In genomic region chr12:41468756-41469155, GRCh38 we compare ENCODE assay signal across 18 cellular contexts.
A peak's percentile ranks its signal among the peaks of the same experiment; 100 is the strongest.
DNase-seq lines count a peak whose midpoint lies in the region; ATAC-seq and TF ChIP-seq lines count a peak whose summit lies in the region.
"Had no signal": no experiment of that assay in that cellular context is flagged by ENCODE, and none has a peak within 500 bp of the region (broad histone marks: within the 10 kb centered on the region; RNA-seq: fewer than 3 reads in every experiment).

No MANE protein-coding gene starts in this region.

- H3K79me2 ChIP-seq in GM23338 (replicated peaks; ENCODE audit: insufficient read depth) (no peaks in the 10 kb centered on the region), parathyroid adenoma (no peaks in the 10 kb centered on the region), osteoblast (ENCODE audit: insufficient read depth, low read length) (no peaks in the 10 kb centered on the region)

- H3K4me1 ChIP-seq in GM23338 (ENCODE audit: insufficient read depth) (peaks cover 23% of the 10 kb centered on the region), parathyroid adenoma (no peaks in the 10 kb centered on the region), neuronal stem cell (ENCODE audit: control insufficient read depth in 2 of 2, insufficient read depth in 1 of 2, low read depth in 1 of 2, low read length in 2 of 2) (peaks cover 5 to 6% of the 10 kb centered on the region in 2 donors), osteoblast (ENCODE audit: insufficient read depth, low read length) (no peaks in the 10 kb centered on the region), testis (peaks cover 6% of the 10 kb centered on the region)
- H3K4me1 ChIP-seq: BE2C, Caco-2 had no signal

- H4K8ac ChIP-seq in neuronal stem cell (ENCODE audit: low read depth, low read length) = no peak overlapping the region

- TF ChIP-seq CTCF in GM23338 (conservative IDR thresholded peaks at IDR 0.05; ENCODE audit: low read depth in 2 of 2) = no peak
- TF ChIP-seq CTCF in parathyroid adenoma (IDR thresholded peaks at IDR 0.05) = no peak
- TF ChIP-seq CTCF in osteoblast (IDR thresholded peaks at IDR 0.05; ENCODE audit: extremely low read depth, low read depth, low read length) = no peak
- TF ChIP-seq CTCF in testis (IDR thresholded peaks at IDR 0.05) = no peak

- H4K20me1 ChIP-seq in GM23338 (replicated peaks; ENCODE audit: insufficient read depth) (no peaks in the 10 kb centered on the region), osteoblast (ENCODE audit: insufficient read depth, low read length) (no peaks in the 10 kb centered on the region)
- H4K20me1 ChIP-seq: BLaER1 had no signal

- H3K4ac ChIP-seq in neuronal stem cell (ENCODE audit: low read length) = no peak overlapping the region

- no peak overlapping the region for H3K14ac ChIP-seq in neuronal stem cell (ENCODE audit: low read length)

- no peak overlapping the region for H3K23ac ChIP-seq in neuronal stem cell (ENCODE audit: low read depth, low read length, poor library complexity)

- H3K79me1 ChIP-seq in neuronal stem cell (ENCODE audit: low read depth, low read length) = no peaks in the 10 kb centered on the region

- ATAC-seq in GM23338 = no peak
- ATAC-seq: CD8-positive, alpha-beta T cell had no signal

- H2AFZ ChIP-seq in GM23338 (no peak overlapping the region), parathyroid adenoma (no peak overlapping the region), neuronal stem cell (ENCODE audit: low read length) (no peak overlapping the region), osteoblast (ENCODE audit: low read length) (no peak overlapping the region)

- H3K18ac ChIP-seq in neuronal stem cell (ENCODE audit: low read length) = no peak overlapping the region

- peaks cover 48% of the 10 kb centered on the region for H3K4me1 Mint-ChIP-seq in GM23338

- intact Hi-C loops in testis (cut with DNase I; ENCODE audit: low total_unique reads) = no loop called here

- no peaks in the 10 kb centered on the region for H3F3A ChIP-seq in GM23338 (replicated peaks; ENCODE audit: low read depth)

- peak overlapping the region; percentile 70 for H3K27ac Mint-ChIP-seq in GM23338
- H3K27ac Mint-ChIP-seq: CD4-positive, alpha-beta T cell; CD8-positive, alpha-beta T cell had no signal

- DNase-seq in NOMO-1 treated with DMSO at 0.1 percent for 48 hours (lab: John Stamatoyannopoulos, UW; ENCODE audit: unreplicated experiment) = peak; percentile 11
- no peak for DNase-seq in NOMO-1 (lab: John Stamatoyannopoulos, UW; ENCODE audit: unreplicated experiment in 2 of 2)
- no peak for DNase-seq in GM23338 (ENCODE audit: low spot score)
- DNase-seq in neuronal stem cell (ENCODE audit: low spot score) = no peak
- DNase-seq in osteoblast (ENCODE audit: insufficient read length, low spot score, missing footprints) = no peak
- DNase-seq in testis = no peak
- DNase-seq: 8988T; ACHN; BE2C; Caco-2; Calu3; CD4-positive, alpha-beta T cell; CD8-positive, alpha-beta T cell; DMS79 treated with DMSO at 0.1 percent for 48 hours; GF-D8 had no signal

- H3K36me3 ChIP-seq in GM23338 (ENCODE audit: insufficient read depth) (no peaks in the 10 kb centered on the region), parathyroid adenoma (ENCODE audit: control insufficient read depth, insufficient read depth, low read length) (no peaks in the 10 kb centered on the region), neuronal stem cell (replicated peaks in 1 of 2; ENCODE audit: control insufficient read depth in 2 of 2, insufficient read depth in 2 of 2, low read length in 2 of 2) (no peaks in the 10 kb centered on the region), osteoblast (ENCODE audit: insufficient read depth, low read length) (no peaks in the 10 kb centered on the region), testis (ENCODE audit: low read depth, missing control alignments) (no peaks in the 10 kb centered on the region)
- H3K36me3 ChIP-seq: BE2C, BLaER1 had no signal

- no peaks in the 10 kb centered on the region for H3K9me2 ChIP-seq in GM23338 (ENCODE audit: insufficient read depth)

- H3K9ac ChIP-seq in parathyroid adenoma (no peak overlapping the region), neuronal stem cell (ENCODE audit: low read depth, low read length, poor library complexity) (no peak overlapping the region)
- H3K9ac ChIP-seq: BLaER1 had no signal

- H3K4me3 ChIP-seq in GM23338 (no peak overlapping the region), parathyroid adenoma (ENCODE audit: low read depth, low read length) (peak overlapping the region; percentile 43), neuronal stem cell (ENCODE audit: low read length in 2 of 2) (no peak overlapping the region), osteoblast (ENCODE audit: insufficient read depth, low read length) (no peak overlapping the region), testis (no peak overlapping the region)
- H3K4me3 ChIP-seq: BLaER1 had no signal

- H2AK5ac ChIP-seq in neuronal stem cell (ENCODE audit: low read depth, low read length) = no peak overlapping the region

- H2BK15ac ChIP-seq in neuronal stem cell (ENCODE audit: low read length) = no peak overlapping the region

- no peak for TF ChIP-seq POLR2A in testis (IDR thresholded peaks at IDR 0.05)

- H3K27me3 ChIP-seq in GM23338 (ENCODE audit: insufficient read depth) (no peaks in the 10 kb centered on the region), parathyroid adenoma (ENCODE audit: control insufficient read depth, insufficient read depth, low read length) (no peaks in the 10 kb centered on the region), neuronal stem cell (ENCODE audit: control insufficient read depth in 3 of 3, insufficient read depth in 3 of 3, low read depth in 1 of 3, low read length in 3 of 3) (no peaks in the 10 kb centered on the region), osteoblast (ENCODE audit: insufficient read depth, low read length) (no peaks in the 10 kb centered on the region), testis (no peaks in the 10 kb centered on the region)
- H3K27me3 ChIP-seq: BE2C, BLaER1 had no signal

- H3K27me3 Mint-ChIP-seq in GM23338 (ENCODE audit: insufficient read depth, low read depth, poor library complexity) = peaks cover 5% of the 10 kb centered on the region

- H3K4me3 Mint-ChIP-seq in GM23338 = no peak overlapping the region
- H3K4me3 Mint-ChIP-seq: CD4-positive, alpha-beta T cell; CD8-positive, alpha-beta T cell had no signal

- H3K9me3 ChIP-seq in parathyroid adenoma (ENCODE audit: control insufficient read depth, low read length) = no peaks in the 10 kb centered on the region
- H3K9me3 ChIP-seq in neuronal stem cell (replicated peaks in 1 of 2; ENCODE audit: control insufficient read depth in 2 of 2, insufficient read depth in 1 of 2, low read depth in 1 of 2, low read length in 2 of 2) = peaks cover 0 to 4% of the 10 kb centered on the region in 2 donors
- H3K9me3 ChIP-seq in osteoblast (ENCODE audit: low read depth, low read length) = no peaks in the 10 kb centered on the region
- H3K9me3 ChIP-seq in testis = no peaks in the 10 kb centered on the region
- H3K9me3 ChIP-seq: BE2C, BLaER1, Caco-2 had no signal

- H3K4me2 ChIP-seq in GM23338 = no peak overlapping the region
- peak overlapping the region; percentile 52 for H3K4me2 ChIP-seq in parathyroid adenoma (ENCODE audit: low read length)
- no peak overlapping the region for H3K4me2 ChIP-seq in neuronal stem cell (ENCODE audit: insufficient read depth, low read length, poor library complexity, severe bottlenecking)
- no peak overlapping the region for H3K4me2 ChIP-seq in osteoblast (ENCODE audit: insufficient read depth, low read length)
- H3K4me2 ChIP-seq: BLaER1 had no signal

- H2BK120ac ChIP-seq in neuronal stem cell (ENCODE audit: low read depth, low read length) = no peak overlapping the region

- H3K27ac ChIP-seq in GM23338 (ENCODE audit: low read depth) = 0 out of 2 replicates have a peak overlapping the region, but pooled peaks have one; percentile 4
- no peak overlapping the region for H3K27ac ChIP-seq in parathyroid adenoma
- no peak overlapping the region for H3K27ac ChIP-seq in neuronal stem cell (replicated peaks; ENCODE audit: low read length)
- no peak overlapping the region for H3K27ac ChIP-seq in osteoblast (ENCODE audit: low read depth, low read length)
- no peak overlapping the region for H3K27ac ChIP-seq in testis
- H3K27ac ChIP-seq: BLaER1, C4-2B had no signal

- no peaks in the 10 kb centered on the region for H3K36me3 Mint-ChIP-seq in GM23338 (ENCODE audit: low read depth)
- H3K36me3 Mint-ChIP-seq: CD8-positive, alpha-beta T cell had no signal

- H2BK5ac ChIP-seq in neuronal stem cell (ENCODE audit: low read length) = no peak overlapping the region

- no peak overlapping the region for H2BK12ac ChIP-seq in neuronal stem cell (ENCODE audit: low read length)

- WGBS in neuronal stem cell (ENCODE audit: extremely low coverage in 2 of 2, insufficient read length in 2 of 2, insufficient replicate concordance in 1 of 2), 2 donors = no CpG with 5 or more reads among the region's 7 CpGs
- 78 to 81% methylated on average over 7 of the region's 7 CpGs for WGBS in testis, 2 donors

- H3K9me3 Mint-ChIP-seq in GM23338 = no peaks in the 10 kb centered on the region
- H3K9me3 Mint-ChIP-seq: CD4-positive, alpha-beta T cell; CD8-positive, alpha-beta T cell had no signal

- no peak overlapping the region for H4K91ac ChIP-seq in neuronal stem cell (ENCODE audit: low read depth, low read length, poor library complexity)

TF ChIP-seq in GM23338, 12 proteins besides CTCF, POLR2A, EP300 and RAD21 (continues in another document):
- TF ChIP-seq REST (IDR thresholded peaks at IDR 0.05; ENCODE audit: unreplicated experiment) (no peak), ZNF114 (CRISPR knock-in tag; IDR thresholded peaks at IDR 0.05) (no peak)
